Comparison of ENCODE assay signal across 1 cellular context in genomic region chr1:40257313-40257687, GRCh38.
TF ChIP-seq lines count a peak whose summit lies in the region.

No MANE protein-coding gene starts in this region.

TF ChIP-seq in GM12878, 131 proteins besides CTCF, POLR2A, EP300 and RAD21 (continued from another document):
- TF ChIP-seq HDAC2 (IDR thresholded peaks at IDR 0.05) (no peak), WRNIP1 (IDR thresholded peaks at IDR 0.05; ENCODE audit: borderline replicate concordance, low read depth, low read length) (no peak), RAD51 (IDR thresholded peaks at IDR 0.05) (no peak), FOS (IDR thresholded peaks at IDR 0.05; ENCODE audit: borderline replicate concordance, extremely low read depth, insufficient read length) (no peak), ELK1 (IDR thresholded peaks at IDR 0.05; ENCODE audit: low read depth, low read length) (no peak), PML (IDR thresholded peaks at IDR 0.05; ENCODE audit: low read length) (no peak), RUNX3 (IDR thresholded peaks at IDR 0.05; ENCODE audit: low read length) (no peak), ZNF687 (IDR thresholded peaks at IDR 0.05) (no peak), MTA2 (IDR thresholded peaks at IDR 0.05; ENCODE audit: low read depth) (no peak), NKRF (conservative IDR thresholded peaks at IDR 0.05) (no peak), NBN (IDR thresholded peaks at IDR 0.05) (no peak), SUPT20H (IDR thresholded peaks at IDR 0.05; ENCODE audit: borderline replicate concordance, control insufficient read depth, low read depth, low read length) (no peak), HDAC6 (IDR thresholded peaks at IDR 0.05; ENCODE audit: unreplicated experiment) (no peak), POLR2AphosphoS5 (IDR thresholded peaks at IDR 0.05; ENCODE audit: low read length) (no peak), ZNF207 (IDR thresholded peaks at IDR 0.05; ENCODE audit: borderline replicate concordance) (no peak)
- TF ChIP-seq, protein P1, sequence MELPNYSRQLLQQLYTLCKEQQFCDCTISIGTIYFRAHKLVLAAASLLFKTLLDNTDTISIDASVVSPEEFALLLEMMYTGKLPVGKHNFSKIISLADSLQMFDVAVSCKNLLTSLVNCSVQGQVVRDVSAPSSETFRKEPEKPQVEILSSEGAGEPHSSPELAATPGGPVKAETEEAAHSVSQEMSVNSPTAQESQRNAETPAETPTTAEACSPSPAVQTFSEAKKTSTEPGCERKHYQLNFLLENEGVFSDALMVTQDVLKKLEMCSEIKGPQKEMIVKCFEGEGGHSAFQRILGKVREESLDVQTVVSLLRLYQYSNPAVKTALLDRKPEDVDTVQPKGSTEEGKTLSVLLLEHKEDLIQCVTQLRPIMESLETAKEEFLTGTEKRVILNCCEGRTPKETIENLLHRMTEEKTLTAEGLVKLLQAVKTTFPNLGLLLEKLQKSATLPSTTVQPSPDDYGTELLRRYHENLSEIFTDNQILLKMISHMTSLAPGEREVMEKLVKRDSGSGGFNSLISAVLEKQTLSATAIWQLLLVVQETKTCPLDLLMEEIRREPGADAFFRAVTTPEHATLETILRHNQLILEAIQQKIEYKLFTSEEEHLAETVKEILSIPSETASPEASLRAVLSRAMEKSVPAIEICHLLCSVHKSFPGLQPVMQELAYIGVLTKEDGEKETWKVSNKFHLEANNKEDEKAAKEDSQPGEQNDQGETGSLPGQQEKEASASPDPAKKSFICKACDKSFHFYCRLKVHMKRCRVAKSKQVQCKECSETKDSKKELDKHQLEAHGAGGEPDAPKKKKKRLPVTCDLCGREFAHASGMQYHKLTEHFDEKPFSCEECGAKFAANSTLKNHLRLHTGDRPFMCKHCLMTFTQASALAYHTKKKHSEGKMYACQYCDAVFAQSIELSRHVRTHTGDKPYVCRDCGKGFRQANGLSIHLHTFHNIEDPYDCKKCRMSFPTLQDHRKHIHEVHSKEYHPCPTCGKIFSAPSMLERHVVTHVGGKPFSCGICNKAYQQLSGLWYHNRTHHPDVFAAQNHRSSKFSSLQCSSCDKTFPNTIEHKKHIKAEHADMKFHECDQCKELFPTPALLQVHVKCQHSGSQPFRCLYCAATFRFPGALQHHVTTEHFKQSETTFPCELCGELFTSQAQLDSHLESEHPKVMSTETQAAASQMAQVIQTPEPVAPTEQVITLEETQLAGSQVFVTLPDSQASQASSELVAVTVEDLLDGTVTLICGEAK (IDR thresholded peaks at IDR 0.05; ENCODE audit: borderline replicate concordance), result no peak
